ENCODE assay signal across 1 cellular context in genomic region chr1:244850896-244851295, GRCh38.
A peak's percentile ranks its signal among the peaks of the same experiment; 100 is the strongest.
TF ChIP-seq lines count a peak whose summit lies in the region.

No MANE protein-coding gene starts in this region.

TF ChIP-seq in K562, 482 proteins besides CTCF, POLR2A, EP300 and RAD21:
- peak; percentile 30 for TF ChIP-seq RBM22 (IDR thresholded peaks at IDR 0.05; ENCODE audit: low read depth, low read length, poor library complexity, severe bottlenecking)
- TF ChIP-seq ZFP91 (CRISPR knock-in tag; IDR thresholded peaks at IDR 0.05) = no peak
- no peak for TF ChIP-seq MED1 (CRISPR knock-in tag; IDR thresholded peaks at IDR 0.05; ENCODE audit: borderline replicate concordance)
- peak; percentile 16 for TF ChIP-seq POLR2B (IDR thresholded peaks at IDR 0.05; ENCODE audit: low read depth, partially characterized antibody)
- peak; percentile 44; the same call in 1 of the 2 replicates for TF ChIP-seq POLR2G (IDR thresholded peaks at IDR 0.05; ENCODE audit: low read depth, low read length)
- TF ChIP-seq RUNX1 (IDR thresholded peaks at IDR 0.05; ENCODE audit: low read depth) = no peak
- TF ChIP-seq ZBTB49 (CRISPR knock-in tag; IDR thresholded peaks at IDR 0.05; ENCODE audit: borderline replicate concordance) = no peak
- TF ChIP-seq U2AF1 (optimal IDR thresholded peaks at IDR 0.05; ENCODE audit: low read depth, low read length) = peak; percentile 53
- no peak for TF ChIP-seq ZNF717 (CRISPR knock-in tag; IDR thresholded peaks at IDR 0.05)
- TF ChIP-seq NCOA2 (IDR thresholded peaks at IDR 0.05; ENCODE audit: partially characterized antibody in 2 of 2) = no peak
- TF ChIP-seq RBM15 (IDR thresholded peaks at IDR 0.05; ENCODE audit: insufficient read depth, low read length) = no peak
- no peak for TF ChIP-seq ZNF311 (CRISPR knock-in tag; IDR thresholded peaks at IDR 0.05)
- no peak for TF ChIP-seq HDAC1 (IDR thresholded peaks at IDR 0.05)
- peak; percentile 1; the same call in 1 of the 2 replicates for TF ChIP-seq POLR2AphosphoS2 (IDR thresholded peaks at IDR 0.05; ENCODE audit: low read length)
- peak; percentile 10 for TF ChIP-seq RBM25 (IDR thresholded peaks at IDR 0.05; ENCODE audit: low read depth, low read length, severe bottlenecking)
TF ChIP-seq in K562: peak in this region for 6.
